ENCODE assay signal across 15 cellular contexts in the genomic region with DNA sequence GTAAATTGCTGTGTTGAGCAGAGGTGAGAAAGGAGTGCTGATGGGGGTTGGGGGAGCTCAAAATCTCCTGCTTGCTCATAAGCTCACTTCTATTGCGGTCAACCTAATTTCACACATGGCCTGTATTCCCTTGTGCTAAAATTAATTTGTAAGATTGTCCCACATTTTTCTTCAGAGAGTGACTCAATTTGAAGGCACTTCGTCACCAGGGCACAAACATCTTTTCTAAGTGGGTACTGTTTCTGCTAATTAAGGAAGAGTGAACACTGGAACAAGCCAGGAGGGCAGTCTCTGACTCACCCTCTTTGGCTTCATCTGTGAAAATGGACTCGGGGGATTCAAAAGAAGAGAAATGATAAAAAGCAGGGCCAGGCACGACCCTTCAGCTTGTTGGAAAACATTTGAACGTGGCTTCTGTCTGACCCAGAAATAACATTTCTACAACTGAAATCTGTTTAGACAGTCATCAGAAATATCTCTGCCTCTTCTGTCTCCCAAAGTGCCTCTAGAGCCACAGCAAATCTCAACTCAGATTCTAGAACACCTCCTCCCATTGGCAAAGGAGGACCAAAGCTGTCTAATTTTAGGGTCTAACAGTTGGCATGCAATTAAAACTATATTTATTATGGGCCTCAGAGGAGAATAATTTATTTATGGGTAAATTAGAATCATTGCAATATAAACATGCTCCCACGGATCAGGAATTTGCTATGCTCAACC. TPM values are rescaled to one million over a fixed set of nuclear protein-coding genes. Genes with fewer than 3 reads are reported as not detected.
DNase-seq lines count a peak whose midpoint lies in the region; ATAC-seq and TF ChIP-seq lines count a peak whose summit lies in the region.
"Had no signal": no experiment of that assay in that cellular context is flagged by ENCODE, and none has a peak within 500 bp of the region (broad histone marks: within the 10 kb centered on the region; RNA-seq: fewer than 3 reads in every experiment).

No MANE protein-coding gene starts in this region.

- no peak overlapping the region for H3K27ac Mint-ChIP-seq in stimulated activated memory B cell treated with anti-CD40 and anti-IgM and Interleukin-4, amounts not matched to agents 10 μg/mL and 1 μg/mL and 100 μg/mL, for 72 hours
- no peak overlapping the region for H3K27ac Mint-ChIP-seq in naive thymus-derived CD4-positive, alpha-beta T cell
- H3K27ac Mint-ChIP-seq: activated T-helper 2 cell treated with anti-CD3 and anti-CD28 coated beads, Interferon-gamma antibody, Interleukin-2, Interleukin-4, amounts not matched to agents 10 μg/mL and 5 μg/mL and 100 μg/mL, durations not matched to agents 14 hours and 24 hours and 36 hours had no signal

- peaks cover 11% of the 10 kb centered on the region for H3K4me1 Mint-ChIP-seq in stimulated activated memory B cell treated with anti-CD40 and anti-IgM and Interleukin-4, amounts not matched to agents 10 μg/mL and 1 μg/mL and 100 μg/mL, for 72 hours
- no peaks in the 10 kb centered on the region for H3K4me1 Mint-ChIP-seq in naive thymus-derived CD4-positive, alpha-beta T cell

- no peak for TF ChIP-seq CTCF in heart left ventricle (IDR thresholded peaks at IDR 0.05)
- no peak for TF ChIP-seq CTCF in astrocyte of the spinal cord (IDR thresholded peaks at IDR 0.05; ENCODE audit: low read depth, low read length)

- peaks cover 14% of the 10 kb centered on the region for H3K27me3 Mint-ChIP-seq in stimulated activated memory B cell treated with anti-CD40 and anti-IgM and Interleukin-4, amounts not matched to agents 10 μg/mL and 1 μg/mL and 100 μg/mL, for 72 hours
- peaks cover 16 to 56% (median 39%) of the 10 kb centered on the region in 5 donors for H3K27me3 Mint-ChIP-seq in naive thymus-derived CD4-positive, alpha-beta T cell

- CTCF ChIA-PET in naive thymus-derived CD4-positive, alpha-beta T cell (lab: Charles Lee): no interaction called here

- no peaks in the 10 kb centered on the region for H3K36me3 ChIP-seq in heart left ventricle
- H3K36me3 ChIP-seq in naive thymus-derived CD4-positive, alpha-beta T cell (ENCODE audit: control insufficient read depth in 2 of 3, insufficient read depth in 3 of 3, low read length in 3 of 3): no peaks in the 10 kb centered on the region
- H3K36me3 ChIP-seq: ovary, SJSA1 had no signal

- no peaks in the 10 kb centered on the region for H3K27me3 ChIP-seq in heart left ventricle
- H3K27me3 ChIP-seq in naive thymus-derived CD4-positive, alpha-beta T cell (ENCODE audit: control insufficient read depth in 2 of 2, insufficient read depth in 2 of 2, low read length in 2 of 2): no peaks in the 10 kb centered on the region
- H3K27me3 ChIP-seq: ovary, SJSA1 had no signal

- no peaks in the 10 kb centered on the region for H3K9me3 ChIP-seq in heart left ventricle
- H3K9me3 ChIP-seq in naive thymus-derived CD4-positive, alpha-beta T cell (ENCODE audit: control insufficient read depth in 2 of 3, low read length in 3 of 3): no peaks in the 10 kb centered on the region
- H3K9me3 ChIP-seq: ovary, SJSA1 had no signal

- in situ Hi-C loops in astrocyte of the spinal cord (cut with HindIII; ENCODE audit: low sequenced_read_pairs): no loop called here

- POLR2A ChIA-PET in naive thymus-derived CD4-positive, alpha-beta T cell (lab: Charles Lee): no interaction called here

- no peak overlapping the region for H3K4me3 ChIP-seq in heart left ventricle
- no peak overlapping the region for H3K4me3 ChIP-seq in astrocyte of the spinal cord (ENCODE audit: low read depth, low read length)
- H3K4me3 ChIP-seq in naive thymus-derived CD4-positive, alpha-beta T cell (ENCODE audit: low read length): no peak overlapping the region
- H3K4me3 ChIP-seq: ovary, SJSA1 had no signal

- no peak overlapping the region for H3K4me3 Mint-ChIP-seq in stimulated activated memory B cell treated with anti-CD40 and anti-IgM and Interleukin-4, amounts not matched to agents 10 μg/mL and 1 μg/mL and 100 μg/mL, for 72 hours
- H3K4me3 Mint-ChIP-seq in naive thymus-derived CD4-positive, alpha-beta T cell: no peak overlapping the region

- TF ChIP-seq POLR2A in heart left ventricle (IDR thresholded peaks at IDR 0.05): no peak

- H3K27ac ChIP-seq in heart left ventricle: peak overlapping the region in 4 of 12 donors; percentile 7 to 43 (median 12)
- H3K27ac ChIP-seq in naive thymus-derived CD4-positive, alpha-beta T cell (ENCODE audit: low read depth, low read length): no peak overlapping the region
- H3K27ac ChIP-seq: ovary, SJSA1 had no signal

- 53 to 67% (median 59%) methylated on average over 6 of the region's 6 CpGs for WGBS in heart left ventricle, 4 donors

- ATAC-seq in heart left ventricle: peak in 3 of 4 donors; percentile 56 to 84 (median 73)
- no peak for ATAC-seq in Right ventricle myocardium superior (ENCODE audit: poor library complexity)
- ATAC-seq in HG02870 (IDR thresholded peaks at IDR 0.05; ENCODE audit: unreplicated experiment): peak; percentile 77
- peak; percentile 44 for ATAC-seq in stimulated activated memory B cell treated with anti-CD40 and anti-IgM and Interleukin-4, amounts not matched to agents 10 μg/mL and 1 μg/mL and 100 μg/mL, for 72 hours
- no peak for ATAC-seq in activated CD4-positive, CD25-positive, alpha-beta regulatory T cell treated with anti-CD3 and anti-CD28 coated beads, Interleukin-2, amount 50 U/mL, for 24 hours
- no peak for ATAC-seq in naive thymus-derived CD4-positive, alpha-beta T cell

- H3K4me1 ChIP-seq in heart left ventricle: peaks cover 0 to 16% (median 5%) of the 10 kb centered on the region in 12 donors
- H3K4me1 ChIP-seq in naive thymus-derived CD4-positive, alpha-beta T cell (ENCODE audit: control insufficient read depth in 2 of 2, insufficient read depth in 2 of 2, low read length in 2 of 2): no peaks in the 10 kb centered on the region

- no peak for DNase-seq in heart left ventricle
- DNase-seq in Right ventricle myocardium superior: no peak
- DNase-seq in astrocyte of the spinal cord (ENCODE audit: low read depth, low spot score): peak; percentile 27
- no peak for DNase-seq in naive thymus-derived CD4-positive, alpha-beta T cell
- no peak for DNase-seq in SIG-M5 treated with dmso at 0.1 percent for 504 hours (lab: John Stamatoyannopoulos, UW; ENCODE audit: unreplicated experiment)
- DNase-seq: DND-41; NCI-H1048; NCI-H510A; ovary; stimulated activated CD4-positive, alpha-beta T cell treated with anti-CD3 and anti-CD28 coated beads, Interleukin-2, amount 100 ng/mL, for 48 hours had no signal

- H3K9me3 Mint-ChIP-seq in stimulated activated memory B cell treated with anti-CD40 and anti-IgM and Interleukin-4, amounts not matched to agents 10 μg/mL and 1 μg/mL and 100 μg/mL, for 72 hours: no peaks in the 10 kb centered on the region
- peaks cover 0 to 4% (median 0%) of the 10 kb centered on the region in 11 donors for H3K9me3 Mint-ChIP-seq in naive thymus-derived CD4-positive, alpha-beta T cell
- H3K9me3 Mint-ChIP-seq: activated T-helper 2 cell treated with anti-CD3 and anti-CD28 coated beads, Interferon-gamma antibody, Interleukin-2, Interleukin-4, amounts not matched to agents 10 μg/mL and 5 μg/mL and 100 μg/mL, durations not matched to agents 14 hours and 24 hours and 36 hours had no signal

- intact Hi-C loops in heart left ventricle (cut with DNase I) (no loop called here), Right ventricle myocardium superior (cut with DNase I) (no loop called here)
- intact Hi-C loops in naive thymus-derived CD4-positive, alpha-beta T cell (cut with micrococcal nuclease): no loop called here

- no peaks in the 10 kb centered on the region for H3K36me3 Mint-ChIP-seq in stimulated activated memory B cell treated with anti-CD40 and anti-IgM and Interleukin-4, amounts not matched to agents 10 μg/mL and 1 μg/mL and 100 μg/mL, for 72 hours
- H3K36me3 Mint-ChIP-seq in naive thymus-derived CD4-positive, alpha-beta T cell: no peaks in the 10 kb centered on the region

RNA-seq across cellular contexts. Expression of a gene that starts 49.8 kb away (rescaled TPM):
- total RNA-seq in heart left ventricle (10 to 100 TPM; 37.5 to 92.7 (median 48.9) TPM), Right ventricle myocardium superior (46.8 TPM)
- polyA plus RNA-seq in heart left ventricle: 10 to 100 TPM; 14.9 to 36.9 TPM
- 10 to 100 TPM; 14.9 to 33.1 (median 18.5) TPM for total RNA-seq in naive thymus-derived CD4-positive, alpha-beta T cell
- polyA plus RNA-seq in naive thymus-derived CD4-positive, alpha-beta T cell: 1 to 10 TPM; 2.0 to 2.7 TPM

Comparison
In these comparisons a context has a peak if more than half of its experiments do, and no peak if none do; other contexts are left out.
1. ATAC-seq: peak in heart left ventricle (3 of 4), HG02870 (single experiment) and stimulated activated memory B cell treated with anti-CD40 and anti-IgM and Interleukin-4, amounts not matched to agents 10 μg/mL and 1 μg/mL and 100 μg/mL, for 72 hours (single experiment); none in Right ventricle myocardium superior (single experiment), activated CD4-positive, CD25-positive, alpha-beta regulatory T cell treated with anti-CD3 and anti-CD28 coated beads, Interleukin-2, amount 50 U/mL, for 24 hours (0 of 2) and naive thymus-derived CD4-positive, alpha-beta T cell (single experiment).